In genomic region chr7:39979406-39980073, GRCh38 we compare ENCODE assay signal across 22 cellular contexts. TPM values are rescaled to one million over a fixed set of nuclear protein-coding genes. Genes with fewer than 3 reads are reported as not detected.
DNase-seq lines count a peak whose midpoint lies in the region; ATAC-seq, FAIRE-seq and TF ChIP-seq lines count a peak whose summit lies in the region.
"Had no signal": no experiment of that assay in that cellular context is flagged by ENCODE, and none has a peak within 500 bp of the region (broad histone marks: within the 10 kb centered on the region; RNA-seq: fewer than 3 reads in every experiment).

No MANE protein-coding gene starts in this region.

- H2AFZ ChIP-seq in GM12878 (ENCODE audit: control insufficient read depth, low read depth, low read length) (no peak overlapping the region), GM23248 (no peak overlapping the region)
- H2AFZ ChIP-seq: neural progenitor cell had no signal

- H4K20me1 ChIP-seq in GM12878 (ENCODE audit: control insufficient read depth, insufficient read depth) (no peaks in the 10 kb centered on the region), GM23248 (ENCODE audit: insufficient read depth) (peaks cover 46% of the 10 kb centered on the region)

- in situ Hi-C loops in GM12878 (cut with MboI) (no loop called here), GM23248 (cut with MboI) (no loop called here)

- H3K9ac ChIP-seq in GM12878 (ENCODE audit: control insufficient read depth, insufficient read depth, low read length) (no peak overlapping the region), GM23248 (no peak overlapping the region)
- H3K9ac ChIP-seq: neural progenitor cell had no signal

- H3F3A ChIP-seq in GM23248 (ENCODE audit: insufficient read depth): no peaks in the 10 kb centered on the region

- no peak overlapping the region for H3K4me3 ChIP-seq in Jurkat, Clone E6-1 (ENCODE audit: low read length)
- H3K4me3 ChIP-seq in GM12878 (no peak overlapping the region), small intestine (ENCODE audit: low read depth in 1 of 2, low read length in 2 of 2) (no peak overlapping the region), GM23248 (no peak overlapping the region)
- H3K4me3 ChIP-seq: breast epithelium, heart left ventricle, neural progenitor cell, right atrium auricular region, suprapubic skin had no signal

- CTCF ChIA-PET in GM12878 (lab: Yijun Ruan, JAX): no interaction called here

- intact Hi-C loops in GM12878 (cut with micrococcal nuclease; ENCODE audit: unreplicated experiment): no loop called here

- H3K27me3 ChIP-seq in GM12878 (replicated peaks in 1 of 2; ENCODE audit: control insufficient read depth in 2 of 2, insufficient read depth in 2 of 2, low read length in 1 of 2) (no peaks in the 10 kb centered on the region), small intestine (ENCODE audit: control insufficient read depth in 2 of 2, insufficient read depth in 2 of 2, low read length in 2 of 2) (no peaks in the 10 kb centered on the region), GM23248 (replicated peaks; ENCODE audit: insufficient read depth) (no peaks in the 10 kb centered on the region)
- H3K27me3 ChIP-seq: breast epithelium, heart left ventricle, neural progenitor cell, right atrium auricular region, suprapubic skin had no signal

- TF ChIP-seq POLR2A in GM12878 (IDR thresholded peaks at IDR 0.05; ENCODE audit: low read depth, low read length): no peak

- H3K9me3 ChIP-seq in GM12878 (replicated peaks; ENCODE audit: control insufficient read depth, insufficient read depth, low read length) (peaks cover 3% of the 10 kb centered on the region; the same call in 2 of the 3 replicates), small intestine (ENCODE audit: control insufficient read depth, low read depth) (no peaks in the 10 kb centered on the region), GM23248 (ENCODE audit: low read depth) (no peaks in the 10 kb centered on the region)
- H3K9me3 ChIP-seq: breast epithelium, heart left ventricle, right atrium auricular region, suprapubic skin had no signal

- H3K4me1 ChIP-seq in GM12878 (ENCODE audit: control insufficient read depth, insufficient read depth, low read length) (peaks cover 7% of the 10 kb centered on the region; the same call in 1 of the 2 replicates), small intestine (ENCODE audit: control insufficient read depth in 2 of 2, insufficient read depth in 1 of 2, low read depth in 1 of 2, low read length in 1 of 2) (peaks cover 0 to 12% of the 10 kb centered on the region in 2 donors), GM23248 (ENCODE audit: insufficient read depth) (no peaks in the 10 kb centered on the region)
- H3K4me1 ChIP-seq: breast epithelium had no signal

- H3K79me2 ChIP-seq in GM12878 (ENCODE audit: control insufficient read depth, insufficient read depth, low read length) (peaks cover 77% of the 10 kb centered on the region), GM23248 (ENCODE audit: insufficient read depth) (peaks cover 93% of the 10 kb centered on the region)

- H3K27ac ChIP-seq in GM12878 (ENCODE audit: control insufficient read depth, insufficient read depth): no peak overlapping the region
- H3K27ac ChIP-seq in small intestine (ENCODE audit: low read depth in 1 of 2, low read length in 1 of 2): no peak overlapping the region
- no peak overlapping the region for H3K27ac ChIP-seq in GM23248
- H3K27ac ChIP-seq: breast epithelium, heart left ventricle, neural progenitor cell, right atrium auricular region, suprapubic skin had no signal

- ATAC-seq in GM12878: peak; percentile 38; the same call in 2 of the 3 replicates
- no peak for ATAC-seq in GM19324 (IDR thresholded peaks at IDR 0.05; ENCODE audit: low FRiP score, unreplicated experiment)
- ATAC-seq: heart left ventricle, Right ventricle myocardium inferior had no signal

- POLR2A ChIA-PET in GM12878 (lab: Charles Lee): no interaction called here

- RAD21 ChIA-PET in GM12878 (lab: Charles Lee; ENCODE audit: unreplicated experiment): no interaction called here

- peak; percentile 14 for DNase-seq in activated effector memory CD4-positive, alpha-beta T cell treated with Interleukin-2 at 50 U/mL for 16 hours
- no peak for DNase-seq in activated effector memory CD4-positive, alpha-beta T cell treated with anti-CD3 and anti-CD28 coated beads, Interleukin-2, amount 50 U/mL, for 16 hours
- peak; percentile 92 for DNase-seq in Jurkat, Clone E6-1 (ENCODE audit: low read depth, low spot score)
- DNase-seq in GM12878 (ENCODE audit: low read depth, low spot score) (no peak), small intestine (peak; percentile 8), GM23248 (no peak), pons (ENCODE audit: low spot score) (no peak)
- DNase-seq: Calu3; H7; heart left ventricle; islet precursor cell; NCI-H1436; NCI-H2227 treated with DMSO at 0.1 percent for 48 hours; NK-92 treated with Interleukin-12 subunit alpha and Interleukin-12 subunit beta, amount 100 ng/mL, for 24 hours had no signal

- no peak for FAIRE-seq in GM12878 (lab: Jason Lieb, UNC)
- FAIRE-seq in small intestine (lab: Jason Lieb, UNC): no peak
- FAIRE-seq: G401.6, GM12892 had no signal

- no peak for TF ChIP-seq RAD21 in GM12878 (IDR thresholded peaks at IDR 0.05; ENCODE audit: insufficient read depth, low read depth, low read length)

- SMC1A ChIA-PET in GM12878 (lab: Charles Lee; ENCODE audit: uncharacterized antibody, unreplicated experiment): interaction anchor here (1.0 kb wide), 2 partner anchors 21 to 25 kb away, joined by 3 read pairs; no protein-coding TSS in a partner anchor

- no TSS peak for BruUV-seq in GM12878 (replicated peaks; lab: Mats Ljungman, UMichigan)

- TF ChIP-seq EP300 in GM12878 (IDR thresholded peaks at IDR 0.05; ENCODE audit: borderline replicate concordance in 1 of 2, control insufficient read depth in 1 of 2, low read depth in 2 of 2, low read length in 2 of 2): no peak

- H3K4me2 ChIP-seq in GM12878 (ENCODE audit: control insufficient read depth, insufficient read depth) (no peak overlapping the region), GM23248 (ENCODE audit: unreplicated experiment) (no peak overlapping the region)
- H3K4me2 ChIP-seq: neural progenitor cell had no signal

- no peaks in the 10 kb centered on the region for H3K36me3 ChIP-seq in GM12878 (ENCODE audit: control insufficient read depth in 2 of 2, insufficient read depth in 2 of 2, low read length in 1 of 2)
- H3K36me3 ChIP-seq in small intestine (ENCODE audit: control insufficient read depth in 2 of 2, insufficient read depth in 2 of 2, low read length in 2 of 2): no peaks in the 10 kb centered on the region
- no peaks in the 10 kb centered on the region for H3K36me3 ChIP-seq in GM23248 (ENCODE audit: low read depth)
- H3K36me3 ChIP-seq: breast epithelium, heart left ventricle, neural progenitor cell, right atrium auricular region, suprapubic skin had no signal

- TF ChIP-seq CTCF in GM12878 (IDR thresholded peaks at IDR 0.05 in 2 of 3, conservative IDR thresholded peaks at IDR 0.05 in 1 of 3; ENCODE audit: control insufficient read depth in 2 of 3, extremely low read depth in 1 of 3, insufficient read depth in 1 of 3, low read depth in 3 of 3, low read length in 3 of 3): no peak

- no peaks in the 10 kb centered on the region for H3K9me2 ChIP-seq in GM23248 (ENCODE audit: insufficient read depth)

- 69% methylated on average over 8 of the region's 8 CpGs for WGBS in GM12878 (ENCODE audit: insufficient coverage, insufficient replicate concordance, low lambda C conversion rate, missing lambda C conversion rate)
- WGBS in small intestine, 3 donors: 62 to 70% (median 70%) methylated on average over 8 of the region's 8 CpGs
- 83 to 90% methylated on average over 8 of the region's 8 CpGs for WGBS in GM23248 (ENCODE audit: low coverage in 1 of 2, low lambda C conversion rate in 2 of 2, missing lambda C conversion rate in 2 of 2), 2 experiments

TF ChIP-seq in GM12878, 131 proteins besides CTCF, POLR2A, EP300 and RAD21 (continues in another document):
- TF ChIP-seq JUNB (IDR thresholded peaks at IDR 0.05): no peak
- no peak for TF ChIP-seq NBN (IDR thresholded peaks at IDR 0.05)

RNA-seq across cellular contexts. Expression of gene CDK13, which starts 29.5 kb away (rescaled TPM):
- 27.1 TPM for polyA plus RNA-seq in Jurkat, Clone E6-1 (2012; ENCODE audit: insufficient read depth, insufficient read length)
- 305 and 318 TPM in 2 replicates for total RNA-seq in GM12878 (2013; cell fraction: nucleolus; rRNA removed)
- total RNA-seq in GM12878 (2014; rRNA removed) (37.3 and 37.5 TPM in 2 replicates), GM12878 (2014; rRNA removed; fragmentation: Illumina TruSeq; extraction: Trizol) (43.4 and 50.2 TPM in 2 replicates), GM12878 (2021) (30.9 and 35.2 TPM in 2 replicates)
- polyA plus RNA-seq in GM12878 (2011; ENCODE audit: low read depth): 23.1 TPM
- polyA plus RNA-seq in GM12878 (2011; rRNA removed) (43.2 and 44.4 TPM in 2 replicates), GM12878 (2014; fragmentation: Illumina TruSeq; extraction: Trizol) (40.6 and 47.6 TPM in 2 replicates), GM12878 (2014; fragmentation: Nextera tagmentation; extraction: Ambion mirVana) (10 to 100 TPM; 10.8 to 14.2 TPM), GM12878 (2014; rRNA removed) (20.8 and 21.1 TPM in 2 replicates), GM12878 (2016; fragmentation: Nextera tagmentation; extraction: Ambion mirVana) (10 to 100 TPM; 11.1 to 15.0 TPM), small intestine (10 to 100 TPM; 10.3 to 14.8 (median 14.1) TPM), GM23248 (2016; fragmentation: Nextera tagmentation; extraction: Ambion mirVana) (11.0 and 13.3 TPM in 2 replicates)
- 27.5 and 30.6 TPM in 2 replicates for polyA plus RNA-seq in GM12878 (2011; cell fraction: cytosol; rRNA removed)
- polyA plus RNA-seq in GM12878 (2011; cell fraction: nucleus; rRNA removed): 47.1 and 58.2 TPM in 2 replicates
- 25.4 and 29.7 TPM in 2 replicates for polyA plus RNA-seq in GM12878 (2012)
- 97.4 and 106 TPM in 2 replicates for polyA minus RNA-seq in GM12878 (2011; rRNA and poly(A)+ RNA removed)
- 26.7 and 27.9 TPM in 2 replicates for polyA minus RNA-seq in GM12878 (2011; cell fraction: cytosol; rRNA and poly(A)+ RNA removed)
- 66.0 and 120 TPM in 2 replicates for polyA minus RNA-seq in GM12878 (2011; cell fraction: nucleus; rRNA and poly(A)+ RNA removed)
- 41.4 and 52.9 TPM in 2 replicates for total RNA-seq in GM23248 (2014; rRNA removed; shearing (Covaris generic))

Comparison
In these comparisons a context has a peak if more than half of its experiments do, and no peak if none do; other contexts are left out.
1. DNase-seq: peak in activated effector memory CD4-positive, alpha-beta T cell treated with Interleukin-2 at 50 U/mL for 16 hours (single experiment), Jurkat, Clone E6-1 (single experiment) and small intestine (single experiment); none in activated effector memory CD4-positive, alpha-beta T cell treated with anti-CD3 and anti-CD28 coated beads, Interleukin-2, amount 50 U/mL, for 16 hours (single experiment), GM12878 (single experiment), GM23248 (single experiment) and pons (single experiment).